2 cellular contexts compared by ENCODE assay signal in the genomic region with DNA sequence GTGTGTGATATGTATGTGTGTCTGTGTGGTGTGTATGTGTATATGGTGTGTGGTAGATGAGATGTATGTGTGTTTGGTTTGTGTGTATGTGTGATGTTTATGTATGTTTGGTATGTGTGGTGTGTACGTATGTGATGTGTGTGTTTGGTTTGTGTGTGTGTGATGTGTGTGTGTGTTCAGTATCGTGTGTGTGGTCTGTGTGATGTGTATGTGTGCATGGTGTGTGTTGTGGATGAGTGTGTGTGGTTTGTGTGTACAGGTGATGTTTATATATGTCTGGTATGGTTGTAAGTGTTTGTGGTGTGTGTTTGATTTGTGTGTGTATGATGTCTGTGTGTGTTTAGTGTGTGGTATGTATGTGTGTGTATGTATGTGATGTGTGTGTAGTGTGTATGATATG.
TF ChIP-seq lines count a peak whose summit lies in the region.

No MANE protein-coding gene starts in this region.

TF ChIP-seq in IMR-90, 13 proteins besides CTCF, POLR2A, EP300 and RAD21:
- no peak for TF ChIP-seq MAFK (IDR thresholded peaks at IDR 0.05; ENCODE audit: low read depth, low read length)
- TF ChIP-seq CEBPB (IDR thresholded peaks at IDR 0.05; ENCODE audit: low read depth, low read length) = no peak
- TF ChIP-seq, protein P1, sequence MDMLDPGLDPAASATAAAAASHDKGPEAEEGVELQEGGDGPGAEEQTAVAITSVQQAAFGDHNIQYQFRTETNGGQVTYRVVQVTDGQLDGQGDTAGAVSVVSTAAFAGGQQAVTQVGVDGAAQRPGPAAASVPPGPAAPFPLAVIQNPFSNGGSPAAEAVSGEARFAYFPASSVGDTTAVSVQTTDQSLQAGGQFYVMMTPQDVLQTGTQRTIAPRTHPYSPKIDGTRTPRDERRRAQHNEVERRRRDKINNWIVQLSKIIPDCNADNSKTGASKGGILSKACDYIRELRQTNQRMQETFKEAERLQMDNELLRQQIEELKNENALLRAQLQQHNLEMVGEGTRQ (IDR thresholded peaks at IDR 0.05; ENCODE audit: low read depth, low read length) = no peak
- TF ChIP-seq NFE2L2 (IDR thresholded peaks at IDR 0.05; ENCODE audit: low read depth, low read length) = no peak
- TF ChIP-seq CHD1 (IDR thresholded peaks at IDR 0.05; ENCODE audit: low read depth, low read length) = no peak
- no peak for TF ChIP-seq MXI1 (IDR thresholded peaks at IDR 0.05; ENCODE audit: borderline replicate concordance, low read depth, low read length)
- no peak for TF ChIP-seq SMC3 (IDR thresholded peaks at IDR 0.05; ENCODE audit: low read depth, low read length)
- no peak for TF ChIP-seq MAZ (IDR thresholded peaks at IDR 0.05; ENCODE audit: borderline replicate concordance, low read depth, low read length)
- TF ChIP-seq BHLHE40 (IDR thresholded peaks at IDR 0.05; ENCODE audit: low read depth, low read length) = no peak
- no peak for TF ChIP-seq RFX5 (IDR thresholded peaks at IDR 0.05; ENCODE audit: low read depth, low read length)
- TF ChIP-seq FOS (IDR thresholded peaks at IDR 0.05; ENCODE audit: low read depth, low read length) = no peak
- no peak for TF ChIP-seq RCOR1 (IDR thresholded peaks at IDR 0.05; ENCODE audit: insufficient replicate concordance, low read length)
- TF ChIP-seq, protein P2, sequence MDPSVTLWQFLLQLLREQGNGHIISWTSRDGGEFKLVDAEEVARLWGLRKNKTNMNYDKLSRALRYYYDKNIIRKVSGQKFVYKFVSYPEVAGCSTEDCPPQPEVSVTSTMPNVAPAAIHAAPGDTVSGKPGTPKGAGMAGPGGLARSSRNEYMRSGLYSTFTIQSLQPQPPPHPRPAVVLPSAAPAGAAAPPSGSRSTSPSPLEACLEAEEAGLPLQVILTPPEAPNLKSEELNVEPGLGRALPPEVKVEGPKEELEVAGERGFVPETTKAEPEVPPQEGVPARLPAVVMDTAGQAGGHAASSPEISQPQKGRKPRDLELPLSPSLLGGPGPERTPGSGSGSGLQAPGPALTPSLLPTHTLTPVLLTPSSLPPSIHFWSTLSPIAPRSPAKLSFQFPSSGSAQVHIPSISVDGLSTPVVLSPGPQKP (IDR thresholded peaks at IDR 0.05; ENCODE audit: borderline replicate concordance, low read depth, low read length) = no peak

TF ChIP-seq in H1, 55 proteins besides CTCF, POLR2A, EP300 and RAD21:
- TF ChIP-seq ASH2L (IDR thresholded peaks at IDR 0.05; ENCODE audit: low read length) = no peak
- no peak for TF ChIP-seq TEAD4 (IDR thresholded peaks at IDR 0.05; ENCODE audit: low read depth, low read length)
- TF ChIP-seq SP4 (IDR thresholded peaks at IDR 0.05; ENCODE audit: low read length) = no peak
- no peak for TF ChIP-seq KDM4A (IDR thresholded peaks at IDR 0.05; ENCODE audit: low read depth, low read length, severe bottlenecking)
- no peak for TF ChIP-seq RBBP5 (IDR thresholded peaks at IDR 0.05; ENCODE audit: borderline replicate concordance, low read depth, low read length)
- no peak for TF ChIP-seq NANOG (IDR thresholded peaks at IDR 0.05; ENCODE audit: insufficient read depth, low read depth, low read length, poor library complexity, severe bottlenecking)
TF ChIP-seq in H1: peak in this region for 0.
